Comparison of ENCODE assay signal across 28 cellular contexts in the genomic region with DNA sequence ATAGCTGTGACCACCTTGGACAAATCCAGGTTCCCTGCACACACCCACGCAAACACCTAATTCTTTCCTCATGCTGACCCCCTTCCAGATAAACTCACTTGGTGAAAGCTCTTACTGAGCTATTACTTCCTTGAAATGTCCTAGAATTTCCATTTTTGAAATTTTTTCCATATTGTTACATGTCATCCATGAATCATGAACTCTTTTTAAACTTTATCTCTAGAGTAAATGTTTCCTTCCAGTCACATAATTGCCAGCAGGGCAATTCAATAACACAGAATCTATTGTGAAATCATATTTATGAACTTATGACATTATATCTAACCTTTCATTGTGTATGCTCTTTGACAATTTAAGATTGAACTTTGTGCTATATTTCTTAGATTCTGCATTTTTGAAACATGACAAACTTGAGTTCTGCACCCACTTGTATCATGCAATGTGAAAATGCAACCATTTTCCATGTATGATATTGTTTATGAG. TPM values are rescaled to one million over a fixed set of nuclear protein-coding genes. Genes with fewer than 3 reads are reported as not detected.
A peak's percentile ranks its signal among the peaks of the same experiment; 100 is the strongest.
DNase-seq lines count a peak whose midpoint lies in the region; ATAC-seq, FAIRE-seq and TF ChIP-seq lines count a peak whose summit lies in the region.
"Had no signal": no experiment of that assay in that cellular context is flagged by ENCODE, and none has a peak within 500 bp of the region (broad histone marks: within the 10 kb centered on the region; RNA-seq: fewer than 3 reads in every experiment).

No MANE protein-coding gene starts in this region.

- H3K9me3 ChIP-seq in K562 (replicated peaks; ENCODE audit: control insufficient read depth, insufficient read depth, low read depth, low read length) (no peaks in the 10 kb centered on the region), osteoblast (ENCODE audit: low read depth, low read length) (no peaks in the 10 kb centered on the region), psoas muscle (peaks cover 4% of the 10 kb centered on the region)
- H3K9me3 ChIP-seq: upper lobe of left lung had no signal

- TF ChIP-seq RAD21 in K562 (CRISPR knock-in tag; conservative IDR thresholded peaks at IDR 0.05 in 1 of 2, IDR thresholded peaks at IDR 0.05 in 1 of 2) = no peak

- H3K4me1 ChIP-seq in K562 (replicated peaks in 1 of 2; ENCODE audit: control insufficient read depth in 2 of 2, insufficient read depth in 2 of 2, low read length in 2 of 2) = no peaks in the 10 kb centered on the region
- H3K4me1 ChIP-seq in osteoblast (ENCODE audit: insufficient read depth, low read length) = peaks cover 13% of the 10 kb centered on the region
- H3K4me1 ChIP-seq in psoas muscle = no peaks in the 10 kb centered on the region
- H3K4me1 ChIP-seq: neural progenitor cell had no signal

- no peak for FAIRE-seq in K562 (lab: Jason Lieb, UNC)
- FAIRE-seq: G401.6 had no signal

- no peaks in the 10 kb centered on the region for H3K9me1 ChIP-seq in K562 (ENCODE audit: control insufficient read depth, insufficient read depth, low read length)

- H3K9me3 Mint-ChIP-seq in Calu3 (ENCODE audit: low read depth, unreplicated experiment) = peaks cover 7% of the 10 kb centered on the region

- H4K20me1 ChIP-seq in K562 (replicated peaks; ENCODE audit: control insufficient read depth, insufficient read depth, low read length) (no peaks in the 10 kb centered on the region), osteoblast (ENCODE audit: insufficient read depth, low read length) (no peaks in the 10 kb centered on the region)

- intact Hi-C loops in Calu3 (cut with micrococcal nuclease; ENCODE audit: unreplicated experiment) = no loop called here
- intact Hi-C loops in K562 (cut with micrococcal nuclease) = no loop called here
- intact Hi-C loops in psoas muscle (cut with DNase I) = no loop called here

- H3K27me3 ChIP-seq in K562 (ENCODE audit: control insufficient read depth in 2 of 2, insufficient read depth in 2 of 2, low read length in 2 of 2) (no peaks in the 10 kb centered on the region), osteoblast (ENCODE audit: insufficient read depth, low read length) (no peaks in the 10 kb centered on the region), psoas muscle (ENCODE audit: insufficient read depth in 3 of 3, low read length in 2 of 3) (no peaks in the 10 kb centered on the region)
- H3K27me3 ChIP-seq: neural progenitor cell, upper lobe of left lung had no signal

- H2AFZ ChIP-seq in K562 (ENCODE audit: low read depth, low read length) (no peak overlapping the region), osteoblast (ENCODE audit: low read length) (no peak overlapping the region)
- H2AFZ ChIP-seq: GM23338, neural progenitor cell had no signal

- H3K36me3 Mint-ChIP-seq in Calu3 (ENCODE audit: insufficient read depth, unreplicated experiment) = no peaks in the 10 kb centered on the region

- H3K27ac ChIP-seq in K562 (ENCODE audit: extremely low read depth, low read depth, low read length) = no peak overlapping the region
- H3K27ac ChIP-seq in osteoblast (ENCODE audit: low read depth, low read length) = peak overlapping the region; percentile 29
- H3K27ac ChIP-seq in psoas muscle = no peak overlapping the region
- H3K27ac ChIP-seq: neural progenitor cell, upper lobe of left lung had no signal

- H3K4me3 ChIP-seq in K562 (no peak overlapping the region), osteoblast (ENCODE audit: insufficient read depth, low read length) (no peak overlapping the region), psoas muscle (no peak overlapping the region)
- H3K4me3 ChIP-seq: GM23338, neural progenitor cell, upper lobe of left lung had no signal

- H3K27me3 Mint-ChIP-seq in Calu3 (ENCODE audit: unreplicated experiment) = no peaks in the 10 kb centered on the region
- H3K27me3 Mint-ChIP-seq: central memory CD8-positive, alpha-beta T cell; progenitor cell of endocrine pancreas had no signal

- H3K9ac ChIP-seq in K562 (ENCODE audit: insufficient read depth in 1 of 2, low read depth in 2 of 2, low read length in 2 of 2) = no peak overlapping the region
- H3K9ac ChIP-seq: neural progenitor cell had no signal

- no peak for TF ChIP-seq POLR2A in K562 (conservative IDR thresholded peaks at IDR 0.05)

- peak; percentile 5 for DNase-seq in Calu3
- no peak for DNase-seq in K562 (ENCODE audit: extremely low read depth in 1 of 4, low spot score in 3 of 4)
- peak; percentile 56 for DNase-seq in fibroblast of peridontal ligament (ENCODE audit: extremely low read depth)
- DNase-seq in osteoblast (ENCODE audit: insufficient read length, low spot score, missing footprints) = no peak
- DNase-seq in H4 (ENCODE audit: low spot score) = no peak
- no peak for DNase-seq in NCI-H2107 treated with DMSO at 0.1 percent for 48 hours (lab: John Stamatoyannopoulos, UW; ENCODE audit: unreplicated experiment)
- DNase-seq in psoas muscle = no peak
- DNase-seq: ACHN; activated CD4-positive, alpha-beta T cell treated with anti-CD3 and anti-CD28 coated beads, Interleukin-2, amount 50 U/mL, for 1 hour; DMS53; effector CD8-positive, alpha-beta T cell; KG1; mammary epithelial cell; NCI-H1436 treated with DMSO at 0.1 percent for 48 hours; NCI-H524; NK-92 treated with Interleukin-12 subunit alpha and Interleukin-12 subunit beta, amount 100 ng/mL, for 24 hours; stimulated activated CD4-positive, alpha-beta T cell treated with anti-CD3 and anti-CD28 coated beads, Interleukin-2, amount 100 ng/mL, for 24 hours; upper lobe of left lung had no signal

- H3K4me1 Mint-ChIP-seq in Calu3 (ENCODE audit: low read depth, unreplicated experiment) = peaks cover 26% of the 10 kb centered on the region
- H3K4me1 Mint-ChIP-seq: GM23338 had no signal

- TF ChIP-seq CTCF in Calu3 (IDR thresholded peaks at IDR 0.05; ENCODE audit: unreplicated experiment) (no peak), K562 (IDR thresholded peaks at IDR 0.05 in 2 of 3, conservative IDR thresholded peaks at IDR 0.05 in 1 of 3; ENCODE audit: insufficient read depth in 2 of 3, low read depth in 1 of 3, low read length in 3 of 3) (no peak), osteoblast (IDR thresholded peaks at IDR 0.05; ENCODE audit: extremely low read depth, low read depth, low read length) (no peak), psoas muscle (IDR thresholded peaks at IDR 0.05) (no peak)

- no peak overlapping the region for H3K4me3 Mint-ChIP-seq in Calu3 (ENCODE audit: low read depth, unreplicated experiment)
- H3K4me3 Mint-ChIP-seq: central memory CD8-positive, alpha-beta T cell; GM23338; neural progenitor cell; T-helper 2 cell treated with Interferon-gamma antibody and Interleukin-4, amounts not matched to agents 5 μg/mL and 100 μg/mL, for 36 hours had no signal

- ATAC-seq in K562 = no peak
- no peak for ATAC-seq in HG02763 (IDR thresholded peaks at IDR 0.05; ENCODE audit: unreplicated experiment)
- no peak for ATAC-seq in psoas muscle
- ATAC-seq: activated naive CD4-positive, alpha-beta T cell treated with anti-CD3 and anti-CD28 coated beads, Interleukin-2, amount 50 U/mL, for 72 hours; GM23338 had no signal

- CTCF ChIA-PET in Calu3 (lab: Charles Lee) = interaction anchor here (0.9 kb wide), 1 partner anchor 21 kb away, joined by 3 read pairs; no protein-coding TSS in a partner anchor
- CTCF ChIA-PET in K562 (lab: Yijun Ruan, JAX; ENCODE audit: low intra/inter-chr PET ratio) = no interaction called here

- H3K36me3 ChIP-seq in K562 (ENCODE audit: control insufficient read depth, insufficient read depth, low read length) (no peaks in the 10 kb centered on the region), osteoblast (ENCODE audit: insufficient read depth, low read length) (no peaks in the 10 kb centered on the region), psoas muscle (ENCODE audit: insufficient read depth in 1 of 2, low read depth in 1 of 2) (no peaks in the 10 kb centered on the region)
- H3K36me3 ChIP-seq: neural progenitor cell, upper lobe of left lung had no signal

- POLR2A ChIA-PET in K562 (lab: Yijun Ruan, JAX) = no interaction called here

- WGBS in K562 (ENCODE audit: insufficient coverage, low coverage, missing lambda C conversion rate) = 0% methylated on average over 1 of the region's 1 CpG
- WGBS in psoas muscle, 3 donors = 88 to 94% (median 91%) methylated on average over 1 of the region's 1 CpG

- BruUV-seq in Calu3 (replicated peaks; lab: Mats Ljungman, UMichigan) (no TSS peak), K562 (replicated peaks; lab: Mats Ljungman, UMichigan) (no TSS peak)

- TF ChIP-seq EP300 in K562 (IDR thresholded peaks at IDR 0.05; ENCODE audit: low read length) = no peak

- H3K79me2 ChIP-seq in K562 (ENCODE audit: control insufficient read depth, insufficient read depth, low read length) (no peaks in the 10 kb centered on the region), osteoblast (ENCODE audit: insufficient read depth, low read length) (no peaks in the 10 kb centered on the region)

- H3K4me2 ChIP-seq in K562 (ENCODE audit: insufficient read depth, low read length) (no peak overlapping the region), osteoblast (ENCODE audit: insufficient read depth, low read length) (peak overlapping the region; percentile 26)
- H3K4me2 ChIP-seq: GM23338, neural progenitor cell had no signal

- in situ Hi-C loops in K562 (cut with MboI) = loop anchor here (25.0 kb wide), 1 partner anchor 589 kb away; a partner anchor contains a TSS

- peak overlapping the region; percentile 36 for H3K27ac Mint-ChIP-seq in Calu3 (ENCODE audit: unreplicated experiment)
- H3K27ac Mint-ChIP-seq: activated naive CD4-positive, alpha-beta T cell treated with anti-CD3 and anti-CD28 coated beads, Interleukin-2, amount 50 U/mL, for 72 hours; GM23338; neural progenitor cell; progenitor cell of endocrine pancreas; T-helper 2 cell treated with Interferon-gamma antibody and Interleukin-4, amounts not matched to agents 5 μg/mL and 100 μg/mL, for 36 hours had no signal

RNA-seq across cellular contexts. Expression of a gene that starts 26.8 kb away (rescaled TPM):
- total RNA-seq in Calu3 (2022) = 0.14 TPM in 1 of 2 replicates, not detected in the other
- not detected in 2 replicates for total RNA-seq in K562 (2011; cell fraction: chromatin; rRNA removed; ENCODE audit: low replicate concordance)
- total RNA-seq in K562 (2011; cell fraction: nucleolus; rRNA removed) = not detected in 2 replicates
- total RNA-seq in K562 (2011; cell fraction: nucleoplasm; rRNA removed) = not detected in 2 replicates
- not detected in 2 replicates for total RNA-seq in K562 (2014; rRNA removed)
- total RNA-seq in K562 (2014; rRNA removed; fragmentation: Illumina TruSeq; extraction: Trizol) = not detected in 2 replicates
- not detected in 2 replicates for total RNA-seq in K562 (2015; rRNA removed; fragmentation: Illumina TruSeq; extraction: Trizol)
- total RNA-seq in K562 (2021) = 0.11 TPM in 1 of 2 replicates, not detected in the other
- polyA plus RNA-seq in K562 (2011; rRNA removed) = not detected in 2 replicates
- polyA plus RNA-seq in K562 (2011; cell fraction: cytosol; rRNA removed) = not detected in 2 replicates
- not detected in 2 replicates for polyA plus RNA-seq in K562 (2011; cell fraction: nucleus; rRNA removed)
- polyA plus RNA-seq in K562 (2012) = 0.07 TPM in 1 of 2 replicates, not detected in the other
- polyA plus RNA-seq in K562 (2014; fragmentation: Illumina TruSeq; extraction: Trizol) = not detected in 2 replicates
- not detected for polyA plus RNA-seq in K562 (2014; fragmentation: Nextera tagmentation; extraction: Ambion mirVana)
- polyA plus RNA-seq in K562 (2014; rRNA removed) = not detected in 2 replicates
- polyA minus RNA-seq in K562 (2011; rRNA and poly(A)+ RNA removed) = not detected in 2 replicates
- not detected in 2 replicates for polyA minus RNA-seq in K562 (2011; cell fraction: cytosol; rRNA and poly(A)+ RNA removed)
- polyA minus RNA-seq in K562 (2011; cell fraction: nucleus; rRNA and poly(A)+ RNA removed) = not detected in 2 replicates
- total RNA-seq in osteoblast = under 0.01 TPM in 2 replicates
- not detected in 2 replicates for total RNA-seq in H4 (2014; rRNA removed; shearing (Covaris generic))
- 1 to 10 TPM; 3.0 to 8.8 (median 4.4) TPM for total RNA-seq in psoas muscle
- 1 to 10 TPM; 2.1 to 3.8 (median 2.7) TPM for polyA plus RNA-seq in psoas muscle
- total RNA-seq: GM23338, HT1080, progenitor cell of endocrine pancreas had no signal
- polyA plus RNA-seq: BJ, GM23338 had no signal

Comparison
In these comparisons a context has a peak if more than half of its experiments do, and no peak if none do; other contexts are left out.
1. DNase-seq: peak in Calu3 (single experiment) and fibroblast of peridontal ligament (single experiment); none in K562 (0 of 4), osteoblast (single experiment), H4 (single experiment), NCI-H2107 treated with DMSO at 0.1 percent for 48 hours (single experiment) and psoas muscle (0 of 2).